ENCODE assay signal across 8 cellular contexts in the genomic region with DNA sequence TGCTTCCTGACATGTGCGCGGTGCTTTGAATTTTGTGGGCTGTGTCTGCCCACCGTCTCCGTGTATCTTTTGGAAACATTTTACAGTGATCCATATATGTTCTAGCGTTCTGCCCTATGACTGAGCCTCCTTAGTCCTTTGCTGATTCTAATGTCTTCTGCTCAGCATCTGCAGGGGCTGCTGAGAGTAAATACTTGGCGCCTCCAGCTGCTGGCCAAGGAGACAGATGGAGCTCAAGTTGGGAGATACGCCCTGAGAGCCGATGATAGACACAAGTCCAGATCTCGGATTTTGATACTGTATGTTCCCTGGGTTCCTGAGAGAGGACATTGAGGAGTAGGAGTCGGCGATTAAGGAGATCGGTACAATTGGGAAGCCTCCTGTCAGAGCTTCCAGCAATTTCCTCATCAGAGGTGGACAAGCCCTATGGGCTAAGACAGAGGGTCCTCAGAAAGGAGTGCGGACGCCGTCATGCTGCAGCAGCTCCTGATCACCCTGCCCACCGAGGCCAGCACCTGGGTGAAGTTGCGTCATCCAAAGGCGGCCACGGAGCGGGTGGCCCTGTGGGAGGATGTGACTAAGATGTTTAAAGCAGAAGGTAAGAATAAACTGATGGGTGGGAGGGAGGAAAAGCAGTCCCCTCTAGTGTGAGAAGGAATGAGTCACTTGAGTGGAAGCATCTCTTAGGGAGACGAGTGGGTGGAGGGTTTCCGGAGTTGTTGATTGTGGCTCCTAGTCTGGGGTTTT. TPM values are rescaled to one million over a fixed set of nuclear protein-coding genes. Genes with fewer than 3 reads are reported as not detected.
DNase-seq lines count a peak whose midpoint lies in the region; ATAC-seq and TF ChIP-seq lines count a peak whose summit lies in the region.

No MANE protein-coding gene starts in this region.

- peak overlapping the region; percentile 16; the same call in 1 of the 2 replicates for H2BK20ac ChIP-seq in IMR-90 (ENCODE audit: low read depth, low read length)

- peak overlapping the region; percentile 80 for H3K4me2 ChIP-seq in IMR-90 (ENCODE audit: low read depth, low read length)

- ATAC-seq in GM21390 (IDR thresholded peaks at IDR 0.05; ENCODE audit: unreplicated experiment) = peak; percentile 21
- peak; percentile 45 for ATAC-seq in IMR-90 (ENCODE audit: low read depth)

- H2AK9ac ChIP-seq in IMR-90 (replicated peaks; ENCODE audit: low read depth, low read length, poor library complexity) = peak overlapping the region; percentile 50

- 0% methylated on average over 1 of the region's 22 CpGs; no CpG with 5 or more reads in 1 of the 2 experiments for WGBS in IMR-90 (ENCODE audit: extremely low coverage in 2 of 2, insufficient read length in 1 of 2), 2 experiments

- H2AK5ac ChIP-seq in IMR-90 (ENCODE audit: low read depth, low read length) = peak overlapping the region; percentile 31

- H3K4me1 Mint-ChIP-seq in MCF 10A (ENCODE audit: insufficient read depth, unreplicated experiment) = peaks cover 12% of the 10 kb centered on the region

- peak overlapping the region; percentile 74 for H3K9ac ChIP-seq in IMR-90 (ENCODE audit: low read depth, low read length)

- no peaks in the 10 kb centered on the region for H4K20me1 ChIP-seq in IMR-90 (ENCODE audit: insufficient read depth, low read length)

- peak overlapping the region; percentile 68 for H3K4ac ChIP-seq in IMR-90 (ENCODE audit: low read depth, low read length)

- POLR2A ChIA-PET in IMR-90 (lab: Charles Lee; ENCODE audit: unreplicated experiment) (no interaction called here), MCF 10A (lab: Yijun Ruan, JAX) (interaction anchor here (0.6 to 2.1 kb wide), 20 partner anchors 9 to 411 kb away, joined by 3 to 9 read pairs (median 4); a partner anchor contains a TSS)

- BruUV-seq in IMR-90 (replicated peaks; lab: Mats Ljungman, UMichigan) = no TSS peak
- BruUV-seq in MCF 10A (replicated peaks; lab: Mats Ljungman, UMichigan) = TSS peak; percentile 55

- dilution Hi-C loops in IMR-90 (cut with HindIII; ENCODE audit: low sequenced_read_pairs, unreplicated experiment) = no loop called here

- peaks cover 15% of the 10 kb centered on the region for H3K36me3 Mint-ChIP-seq in MCF 10A (ENCODE audit: insufficient read depth, unreplicated experiment)

- TF ChIP-seq RAD21 in IMR-90 (IDR thresholded peaks at IDR 0.05; ENCODE audit: low read length) = no peak

- peak overlapping the region; percentile 84 for H3K23ac ChIP-seq in IMR-90 (ENCODE audit: low read depth, low read length)

- H3K27me3 ChIP-seq in IMR-90 (ENCODE audit: control insufficient read depth, insufficient read depth, low read length) = no peaks in the 10 kb centered on the region

- H4K8ac ChIP-seq in IMR-90 (ENCODE audit: low read depth in 2 of 2, low read length in 2 of 2) = peak overlapping the region; percentile 81 to 86

- H3K4me3 ChIP-seq in IMR-90 (ENCODE audit: insufficient read depth, low read depth, low read length) (peak overlapping the region; percentile 72), WI38 (ENCODE audit: low read depth, low read length) (peak overlapping the region; percentile 83)

- intact Hi-C loops in IMR-90 (cut with micrococcal nuclease) (no loop called here), MCF 10A (cut with micrococcal nuclease) (no loop called here)

- TF ChIP-seq CTCF in IMR-90 (conservative IDR thresholded peaks at IDR 0.05; ENCODE audit: low read depth, low read length) (no peak), WI38 (IDR thresholded peaks at IDR 0.05; ENCODE audit: low read depth, low read length) (no peak), MCF 10A (IDR thresholded peaks at IDR 0.05; ENCODE audit: unreplicated experiment) (no peak)

- peak overlapping the region; percentile 80 for H2BK5ac ChIP-seq in IMR-90 (ENCODE audit: low read depth, low read length, poor library complexity, severe bottlenecking)

- H3K27me3 Mint-ChIP-seq in MCF 10A (ENCODE audit: insufficient read depth, unreplicated experiment) = no peaks in the 10 kb centered on the region

- H3K4me1 ChIP-seq in IMR-90 (ENCODE audit: control insufficient read depth, insufficient read depth, low read length) = no peaks in the 10 kb centered on the region

- no peaks in the 10 kb centered on the region for H3K9me1 ChIP-seq in IMR-90 (ENCODE audit: insufficient read depth, low read length)

- H3K27ac Mint-ChIP-seq in MCF 10A (ENCODE audit: low read depth, unreplicated experiment) = peak overlapping the region; percentile 90

- peaks cover 13% of the 10 kb centered on the region for H3K9me3 Mint-ChIP-seq in MCF 10A (ENCODE audit: unreplicated experiment)

- peak overlapping the region; percentile 71 for H3K27ac ChIP-seq in IMR-90 (ENCODE audit: insufficient read depth, low read length)

- peak overlapping the region; percentile 81 for H3K14ac ChIP-seq in IMR-90 (replicated peaks; ENCODE audit: low read depth, low read length)

- H3K56ac ChIP-seq in IMR-90 (ENCODE audit: extremely low read depth, insufficient read depth, low read length) = peak overlapping the region; percentile 58

- peak overlapping the region; percentile 83 for H2BK120ac ChIP-seq in IMR-90 (ENCODE audit: low read depth, low read length)

- TF ChIP-seq POLR2A in IMR-90 (IDR thresholded peaks at IDR 0.05; ENCODE audit: low read depth, low read length) = peak; percentile 55

- peaks cover 22% of the 10 kb centered on the region for H3K9me3 ChIP-seq in IMR-90 (ENCODE audit: control insufficient read depth, insufficient read depth, low read length)

- peak overlapping the region; percentile 96 for H2AFZ ChIP-seq in IMR-90 (replicated peaks; ENCODE audit: low read length, poor library complexity)

- H2BK15ac ChIP-seq in IMR-90 (ENCODE audit: low read depth, low read length) = peak overlapping the region; percentile 41; the same call in 2 of the 3 replicates

- H4K5ac ChIP-seq in IMR-90 (ENCODE audit: low read depth, low read length) = peak overlapping the region; percentile 11

- H3K36me3 ChIP-seq in IMR-90 (ENCODE audit: control insufficient read depth, insufficient read depth, low read length) = 0 out of 2 replicates have a peak, but pooled peaks cover 2% of the 10 kb centered on the region

- H4K91ac ChIP-seq in IMR-90 (ENCODE audit: insufficient read depth, low read depth, low read length) = peak overlapping the region; percentile 90

- in situ Hi-C loops in IMR-90 (cut with MboI; ENCODE audit: low sequenced_read_pairs) = no loop called here

- CTCF ChIA-PET in IMR-90 (lab: Yijun Ruan, JAX) (interaction anchor here (1.2 kb wide), 1 partner anchor 297 kb away, joined by 4 read pairs; no protein-coding TSS in a partner anchor), MCF 10A (lab: Yijun Ruan, JAX) (interaction anchor here (0.5 to 0.7 kb wide), 5 partner anchors 8 to 1950 kb away, joined by 3 to 8 read pairs (median 3); no protein-coding TSS in a partner anchor)

- peak overlapping the region; percentile 39; the same call in 1 of the 2 replicates for H3K18ac ChIP-seq in IMR-90 (ENCODE audit: low read depth, low read length)

- peak overlapping the region; percentile 79 for H3K4me3 Mint-ChIP-seq in MCF 10A (ENCODE audit: unreplicated experiment)

- DNase-seq in COLO668 (lab: John Stamatoyannopoulos, UW; ENCODE audit: unreplicated experiment) (peak; percentile 100), IMR-90 (peak; percentile 93), MCF 10A (ENCODE audit: unreplicated experiment) (peak; percentile 52), kidney glomerular epithelial cell (lab: John Stamatoyannopoulos, UW) (peak; percentile 53), SKM-1 (lab: John Stamatoyannopoulos, UW; ENCODE audit: unreplicated experiment) (no peak)
- peak; percentile 50 to 78 (median 66) for DNase-seq in stimulated activated CD4-positive, alpha-beta T cell treated with anti-CD3 and anti-CD28 coated beads, Interleukin-1b, Interleukin-23, amount 100 ng/mL, for 24 hours (ENCODE audit: low read depth in 4 of 4, low spot score in 1 of 4)

- peaks cover 9 to 10% of the 10 kb centered on the region in 2 experiments; a peak in 3 of 4 replicates for H3K79me1 ChIP-seq in IMR-90 (ENCODE audit: low read depth in 1 of 2, low read length in 2 of 2)

TF ChIP-seq in IMR-90, 13 proteins besides CTCF, POLR2A, EP300 and RAD21 (continues in another document):
- TF ChIP-seq SMC3 (IDR thresholded peaks at IDR 0.05; ENCODE audit: low read depth, low read length) (no peak), CHD1 (IDR thresholded peaks at IDR 0.05; ENCODE audit: low read depth, low read length) (no peak; the same call in 1 of the 2 replicates), BHLHE40 (IDR thresholded peaks at IDR 0.05; ENCODE audit: low read depth, low read length) (peak; percentile 38; the same call in 1 of the 2 replicates), MXI1 (IDR thresholded peaks at IDR 0.05; ENCODE audit: borderline replicate concordance, low read depth, low read length) (no peak), MAZ (IDR thresholded peaks at IDR 0.05; ENCODE audit: borderline replicate concordance, low read depth, low read length) (0 out of 2 replicates have a peak, but pooled peaks have one; percentile 41), NFE2L2 (IDR thresholded peaks at IDR 0.05; ENCODE audit: low read depth, low read length) (peak; percentile 24; the same call in 1 of the 2 replicates), RCOR1 (IDR thresholded peaks at IDR 0.05; ENCODE audit: insufficient replicate concordance, low read length) (no peak), MAFK (IDR thresholded peaks at IDR 0.05; ENCODE audit: low read depth, low read length) (no peak)
- TF ChIP-seq, protein P1, sequence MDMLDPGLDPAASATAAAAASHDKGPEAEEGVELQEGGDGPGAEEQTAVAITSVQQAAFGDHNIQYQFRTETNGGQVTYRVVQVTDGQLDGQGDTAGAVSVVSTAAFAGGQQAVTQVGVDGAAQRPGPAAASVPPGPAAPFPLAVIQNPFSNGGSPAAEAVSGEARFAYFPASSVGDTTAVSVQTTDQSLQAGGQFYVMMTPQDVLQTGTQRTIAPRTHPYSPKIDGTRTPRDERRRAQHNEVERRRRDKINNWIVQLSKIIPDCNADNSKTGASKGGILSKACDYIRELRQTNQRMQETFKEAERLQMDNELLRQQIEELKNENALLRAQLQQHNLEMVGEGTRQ (IDR thresholded peaks at IDR 0.05; ENCODE audit: low read depth, low read length) = no peak; the same call in 1 of the 2 replicates

RNA-seq across cellular contexts. Expression of a gene that starts 0.4 kb away (rescaled TPM):
- total RNA-seq in IMR-90 (2012; rRNA removed) = 6.8 and 8.1 TPM in 2 replicates
- polyA plus RNA-seq in IMR-90 (2012; rRNA removed) = 2.2 and 3.1 TPM in 2 replicates
- polyA plus RNA-seq in IMR-90 (2012; cell fraction: cytosol; rRNA removed) = 0.69 and 0.91 TPM in 2 replicates
- polyA plus RNA-seq in IMR-90 (2012; cell fraction: nucleus; rRNA removed; ENCODE audit: low replicate concordance) = 0.83 and 3.1 TPM in 2 replicates
- 6.0 and 8.9 TPM in 2 replicates for total RNA-seq in MCF 10A (2022)

RNA-seq across cellular contexts. Expression of a gene that starts 26.4 kb away (rescaled TPM):
- 1.6 and 2.5 TPM in 2 replicates for total RNA-seq in IMR-90 (2012; rRNA removed)
- polyA plus RNA-seq in IMR-90 (2012; rRNA removed) = 1.2 TPM in 2 replicates
- polyA plus RNA-seq in IMR-90 (2012; cell fraction: cytosol; rRNA removed) = 0.54 and 0.83 TPM in 2 replicates
- 0.74 and 2.2 TPM in 2 replicates for polyA plus RNA-seq in IMR-90 (2012; cell fraction: nucleus; rRNA removed; ENCODE audit: low replicate concordance)
- 1.8 and 2.2 TPM in 2 replicates for total RNA-seq in MCF 10A (2022)

RNA-seq across cellular contexts. Expression of a gene that starts 57.9 kb away (rescaled TPM):
- total RNA-seq in IMR-90 (2012; rRNA removed) (11.1 and 13.1 TPM in 2 replicates), MCF 10A (2022) (2.2 and 3.1 TPM in 2 replicates)
- 6.5 and 7.8 TPM in 2 replicates for polyA plus RNA-seq in IMR-90 (2012; rRNA removed)
- 2.3 and 4.0 TPM in 2 replicates for polyA plus RNA-seq in IMR-90 (2012; cell fraction: cytosol; rRNA removed)
- polyA plus RNA-seq in IMR-90 (2012; cell fraction: nucleus; rRNA removed; ENCODE audit: low replicate concordance) = 2.9 and 10.4 TPM in 2 replicates
